Comparison of ENCODE assay signal across 7 cellular contexts in the genomic region with DNA sequence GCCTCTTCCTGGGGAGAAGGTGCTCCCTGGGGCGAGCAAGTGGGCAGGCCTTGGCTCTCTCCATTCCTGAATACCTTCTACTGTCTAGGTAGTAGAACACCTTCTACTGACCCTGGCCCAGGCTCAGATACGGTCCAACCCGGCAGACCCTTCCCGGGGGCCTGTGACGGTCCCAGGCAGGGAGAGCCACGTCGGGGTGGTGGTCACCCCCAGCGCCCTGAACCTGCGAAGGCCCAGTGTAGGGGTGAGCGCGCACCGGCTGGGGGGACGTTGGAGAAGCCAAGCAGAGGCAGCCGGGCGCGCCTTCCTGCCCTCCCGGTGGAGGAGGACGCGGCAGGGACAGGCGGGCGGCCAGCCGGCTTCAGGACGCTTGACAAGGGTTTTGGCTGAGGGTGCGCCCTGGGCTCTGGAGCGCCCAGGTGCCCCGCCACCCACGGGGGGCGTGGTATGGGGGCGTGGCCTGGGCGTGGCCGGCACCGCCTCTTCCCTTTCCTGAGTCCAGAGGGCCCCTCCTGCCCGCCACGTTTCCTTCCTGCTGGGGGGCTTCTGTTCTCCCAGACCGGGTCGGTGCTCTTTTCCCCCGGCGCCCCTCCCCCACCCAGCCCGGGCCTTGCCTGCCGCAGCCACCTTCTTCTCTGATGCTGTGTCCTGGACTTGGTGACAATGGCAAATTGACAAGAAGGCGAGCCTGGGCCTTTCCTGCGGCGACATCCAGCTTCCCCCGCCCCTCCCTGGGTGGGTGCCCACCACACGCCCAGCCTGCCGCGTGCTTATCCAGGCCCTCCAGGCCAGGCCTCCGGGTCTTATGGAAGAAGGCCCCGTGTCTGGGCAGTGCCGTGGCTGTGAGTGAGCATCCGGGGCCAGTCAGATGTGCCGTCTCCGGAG. TPM values are rescaled to one million over a fixed set of nuclear protein-coding genes. Genes with fewer than 3 reads are reported as not detected.
A peak's percentile ranks its signal among the peaks of the same experiment; 100 is the strongest.
DNase-seq lines count a peak whose midpoint lies in the region; ATAC-seq, FAIRE-seq and TF ChIP-seq lines count a peak whose summit lies in the region.

No MANE protein-coding gene starts in this region.

- H3K4me3 ChIP-seq in hepatocyte: no peak overlapping the region

- ATAC-seq in GM21526 (IDR thresholded peaks at IDR 0.05; ENCODE audit: low FRiP score, unreplicated experiment) (peak; percentile 71), GM18519 (IDR thresholded peaks at IDR 0.05; ENCODE audit: low FRiP score, unreplicated experiment) (no peak)

- H3K9me2 ChIP-seq in hepatocyte (replicated peaks; ENCODE audit: insufficient read depth): no peaks in the 10 kb centered on the region

- no peaks in the 10 kb centered on the region for H3K79me2 ChIP-seq in hepatocyte

- WGBS in hepatocyte (ENCODE audit: low lambda C conversion rate, missing lambda C conversion rate): 44% methylated on average over 39 of the region's 53 CpGs

- H3K4me1 ChIP-seq in hepatocyte (ENCODE audit: insufficient read depth): no peaks in the 10 kb centered on the region

- H3K9me3 ChIP-seq in hepatocyte (ENCODE audit: low read depth): no peaks in the 10 kb centered on the region

- FAIRE-seq in urothelium cell line (lab: Jason Lieb, UNC): no peak

- peak overlapping the region; percentile 49 for H2AFZ ChIP-seq in hepatocyte

- H3K27ac ChIP-seq in hepatocyte: no peak overlapping the region

- H4K20me1 ChIP-seq in hepatocyte (ENCODE audit: insufficient read depth, poor library complexity, severe bottlenecking): no peaks in the 10 kb centered on the region

- no peaks in the 10 kb centered on the region for H3K27me3 ChIP-seq in hepatocyte

- H3K4me2 ChIP-seq in hepatocyte: peak overlapping the region; percentile 73

- TF ChIP-seq CTCF in hepatocyte (IDR thresholded peaks at IDR 0.05; ENCODE audit: poor library complexity): no peak

- peak; percentile 35 for DNase-seq in NOMO-1 treated with DMSO at 0.1 percent for 48 hours (lab: John Stamatoyannopoulos, UW; ENCODE audit: unreplicated experiment)
- DNase-seq in activated effector memory CD4-positive, alpha-beta T cell treated with anti-CD3 and anti-CD28 coated beads, Interleukin-2, amount 50 U/mL, for 16 hours: peak; percentile 92
- DNase-seq in hepatocyte (ENCODE audit: low spot score): peak; percentile 54
- peak; percentile 49 to 77 (median 54) for DNase-seq in stimulated activated CD4-positive, alpha-beta T cell treated with anti-CD3 and anti-CD28 coated beads, Interleukin-1b, Interleukin-23, amount 100 ng/mL, for 24 hours (ENCODE audit: low read depth in 4 of 4, low spot score in 1 of 4)
- no peak for DNase-seq in urothelium cell line (ENCODE audit: low spot score)

- H3K36me3 ChIP-seq in hepatocyte (replicated peaks; ENCODE audit: insufficient read depth, low read depth): no peaks in the 10 kb centered on the region

RNA-seq across cellular contexts. Expression of gene PPP1R13B, which starts 24.5 kb away (rescaled TPM):
- 8.1 and 9.4 TPM in 2 replicates for total RNA-seq in hepatocyte
- 20.2 and 20.3 TPM in 2 replicates for polyA plus RNA-seq in hepatocyte

RNA-seq across cellular contexts. Expression of gene TDRD9, which starts 56.4 kb away (rescaled TPM):
- total RNA-seq in hepatocyte: 0.73 and 2.2 TPM in 2 replicates
- polyA plus RNA-seq in hepatocyte: 1.3 and 2.3 TPM in 2 replicates
